Comparison of ENCODE assay signal across 1 cellular context in the genomic region with DNA sequence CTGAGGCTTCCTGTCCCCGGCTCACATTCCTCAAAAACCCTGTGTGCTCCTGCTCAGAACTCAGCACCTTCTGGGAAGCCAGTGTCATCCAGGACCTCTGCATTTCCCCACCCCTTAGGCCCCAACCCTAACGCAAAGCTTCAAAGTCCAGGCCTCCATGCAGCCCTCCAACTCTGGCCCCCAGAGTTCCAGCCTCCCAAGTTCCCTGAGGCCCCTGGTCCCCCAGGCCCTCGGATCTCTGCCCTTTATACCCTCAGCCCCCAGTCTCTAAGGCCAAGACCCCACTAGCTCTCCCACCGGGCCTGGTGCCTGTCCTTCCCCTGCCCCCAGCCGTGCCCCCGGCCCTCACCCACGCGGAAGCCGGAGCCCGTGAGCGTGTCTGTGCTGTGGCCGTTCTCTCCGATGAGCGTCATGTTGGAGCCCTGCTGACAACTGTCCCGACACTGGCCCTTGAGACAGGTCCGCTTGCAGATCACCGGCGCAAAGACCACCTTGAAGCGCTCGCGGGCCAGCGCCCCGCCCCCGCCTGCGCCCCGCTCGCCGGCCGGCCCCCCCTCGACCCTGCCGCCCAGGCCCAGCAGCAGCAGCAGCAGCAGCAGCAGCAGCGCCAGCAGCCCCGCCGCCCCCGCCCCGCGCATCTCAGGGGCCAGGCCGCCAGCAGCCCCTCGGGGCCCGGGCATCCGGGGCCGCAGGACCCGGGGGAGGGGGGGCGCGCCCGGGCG.
TF ChIP-seq lines count a peak whose summit lies in the region.

No MANE protein-coding gene starts in this region.

TF ChIP-seq in HepG2, 621 proteins besides CTCF, POLR2A, EP300 and RAD21 (continued from another document and continues in another):
- no peak for TF ChIP-seq ZBTB46 (CRISPR knock-in tag; IDR thresholded peaks at IDR 0.05; ENCODE audit: borderline replicate concordance)
- no peak for TF ChIP-seq ZNF576 (CRISPR knock-in tag; IDR thresholded peaks at IDR 0.05)
- no peak for TF ChIP-seq DR1 (CRISPR knock-in tag; IDR thresholded peaks at IDR 0.05)
- peak; percentile 49; the same call in 1 of the 2 replicates for TF ChIP-seq ZNF512B (CRISPR knock-in tag; IDR thresholded peaks at IDR 0.05; ENCODE audit: borderline replicate concordance)
- no peak for TF ChIP-seq ZNF780A (CRISPR knock-in tag; IDR thresholded peaks at IDR 0.05)
- TF ChIP-seq ZNF235 (CRISPR knock-in tag; IDR thresholded peaks at IDR 0.05; ENCODE audit: borderline replicate concordance) = no peak
- TF ChIP-seq GABPA (IDR thresholded peaks at IDR 0.05; ENCODE audit: low read depth, low read length) = no peak
- no peak for TF ChIP-seq GABPA (CRISPR knock-in tag; IDR thresholded peaks at IDR 0.05; ENCODE audit: low read depth)
- TF ChIP-seq AHR (CRISPR knock-in tag; IDR thresholded peaks at IDR 0.05) = peak; percentile 21; the same call in 1 of the 2 replicates
- 0 out of 2 replicates have a peak, but pooled peaks have one; percentile 39 for TF ChIP-seq ZNF430 (CRISPR knock-in tag; IDR thresholded peaks at IDR 0.05)
- no peak for TF ChIP-seq ZFP41 (CRISPR knock-in tag; IDR thresholded peaks at IDR 0.05; ENCODE audit: borderline replicate concordance)
- TF ChIP-seq ZNF205 (CRISPR knock-in tag; IDR thresholded peaks at IDR 0.05) = peak; percentile 53; the same call in 1 of the 2 replicates
- no peak for TF ChIP-seq NR2F1 (CRISPR knock-in tag; IDR thresholded peaks at IDR 0.05)
- TF ChIP-seq MXD4 (CRISPR knock-in tag; IDR thresholded peaks at IDR 0.05) = 0 out of 2 replicates have a peak, but pooled peaks have one; percentile 55
- TF ChIP-seq RFX3 (CRISPR knock-in tag; IDR thresholded peaks at IDR 0.05) = no peak
- no peak for TF ChIP-seq ZSCAN29 (CRISPR knock-in tag; conservative IDR thresholded peaks at IDR 0.05)
- TF ChIP-seq RAD51 (IDR thresholded peaks at IDR 0.05; ENCODE audit: borderline replicate concordance) = no peak
- peak; percentile 75 for TF ChIP-seq XRCC5 (optimal IDR thresholded peaks at IDR 0.05; ENCODE audit: low read length)
- no peak for TF ChIP-seq ZNF704 (CRISPR knock-in tag; IDR thresholded peaks at IDR 0.05; ENCODE audit: borderline replicate concordance)
- TF ChIP-seq ZNF784 (CRISPR knock-in tag; IDR thresholded peaks at IDR 0.05; ENCODE audit: borderline replicate concordance) = no peak
- TF ChIP-seq MBD4 (IDR thresholded peaks at IDR 0.05; ENCODE audit: borderline replicate concordance, low read length) = no peak
- TF ChIP-seq, protein P1, sequence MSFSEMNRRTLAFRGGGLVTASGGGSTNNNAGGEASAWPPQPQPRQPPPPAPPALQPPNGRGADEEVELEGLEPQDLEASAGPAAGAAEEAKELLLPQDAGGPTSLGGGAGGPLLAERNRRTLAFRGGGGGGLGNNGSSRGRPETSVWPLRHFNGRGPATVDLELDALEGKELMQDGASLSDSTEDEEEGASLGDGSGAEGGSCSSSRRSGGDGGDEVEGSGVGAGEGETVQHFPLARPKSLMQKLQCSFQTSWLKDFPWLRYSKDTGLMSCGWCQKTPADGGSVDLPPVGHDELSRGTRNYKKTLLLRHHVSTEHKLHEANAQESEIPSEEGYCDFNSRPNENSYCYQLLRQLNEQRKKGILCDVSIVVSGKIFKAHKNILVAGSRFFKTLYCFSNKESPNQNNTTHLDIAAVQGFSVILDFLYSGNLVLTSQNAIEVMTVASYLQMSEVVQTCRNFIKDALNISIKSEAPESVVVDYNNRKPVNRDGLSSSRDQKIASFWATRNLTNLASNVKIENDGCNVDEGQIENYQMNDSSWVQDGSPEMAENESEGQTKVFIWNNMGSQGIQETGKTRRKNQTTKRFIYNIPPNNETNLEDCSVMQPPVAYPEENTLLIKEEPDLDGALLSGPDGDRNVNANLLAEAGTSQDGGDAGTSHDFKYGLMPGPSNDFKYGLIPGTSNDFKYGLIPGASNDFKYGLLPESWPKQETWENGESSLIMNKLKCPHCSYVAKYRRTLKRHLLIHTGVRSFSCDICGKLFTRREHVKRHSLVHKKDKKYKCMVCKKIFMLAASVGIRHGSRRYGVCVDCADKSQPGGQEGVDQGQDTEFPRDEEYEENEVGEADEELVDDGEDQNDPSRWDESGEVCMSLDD (CRISPR knock-in tag; IDR thresholded peaks at IDR 0.05; ENCODE audit: borderline replicate concordance) = no peak
- TF ChIP-seq ZBTB1 (CRISPR knock-in tag; IDR thresholded peaks at IDR 0.05; ENCODE audit: borderline replicate concordance) = no peak
- TF ChIP-seq ZNF850 (CRISPR knock-in tag; conservative IDR thresholded peaks at IDR 0.05) = no peak
- TF ChIP-seq, protein P2, sequence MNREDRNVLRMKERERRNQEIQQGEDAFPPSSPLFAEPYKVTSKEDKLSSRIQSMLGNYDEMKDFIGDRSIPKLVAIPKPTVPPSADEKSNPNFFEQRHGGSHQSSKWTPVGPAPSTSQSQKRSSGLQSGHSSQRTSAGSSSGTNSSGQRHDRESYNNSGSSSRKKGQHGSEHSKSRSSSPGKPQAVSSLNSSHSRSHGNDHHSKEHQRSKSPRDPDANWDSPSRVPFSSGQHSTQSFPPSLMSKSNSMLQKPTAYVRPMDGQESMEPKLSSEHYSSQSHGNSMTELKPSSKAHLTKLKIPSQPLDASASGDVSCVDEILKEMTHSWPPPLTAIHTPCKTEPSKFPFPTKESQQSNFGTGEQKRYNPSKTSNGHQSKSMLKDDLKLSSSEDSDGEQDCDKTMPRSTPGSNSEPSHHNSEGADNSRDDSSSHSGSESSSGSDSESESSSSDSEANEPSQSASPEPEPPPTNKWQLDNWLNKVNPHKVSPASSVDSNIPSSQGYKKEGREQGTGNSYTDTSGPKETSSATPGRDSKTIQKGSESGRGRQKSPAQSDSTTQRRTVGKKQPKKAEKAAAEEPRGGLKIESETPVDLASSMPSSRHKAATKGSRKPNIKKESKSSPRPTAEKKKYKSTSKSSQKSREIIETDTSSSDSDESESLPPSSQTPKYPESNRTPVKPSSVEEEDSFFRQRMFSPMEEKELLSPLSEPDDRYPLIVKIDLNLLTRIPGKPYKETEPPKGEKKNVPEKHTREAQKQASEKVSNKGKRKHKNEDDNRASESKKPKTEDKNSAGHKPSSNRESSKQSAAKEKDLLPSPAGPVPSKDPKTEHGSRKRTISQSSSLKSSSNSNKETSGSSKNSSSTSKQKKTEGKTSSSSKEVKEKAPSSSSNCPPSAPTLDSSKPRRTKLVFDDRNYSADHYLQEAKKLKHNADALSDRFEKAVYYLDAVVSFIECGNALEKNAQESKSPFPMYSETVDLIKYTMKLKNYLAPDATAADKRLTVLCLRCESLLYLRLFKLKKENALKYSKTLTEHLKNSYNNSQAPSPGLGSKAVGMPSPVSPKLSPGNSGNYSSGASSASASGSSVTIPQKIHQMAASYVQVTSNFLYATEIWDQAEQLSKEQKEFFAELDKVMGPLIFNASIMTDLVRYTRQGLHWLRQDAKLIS (CRISPR knock-in tag; IDR thresholded peaks at IDR 0.05) = no peak
- no peak for TF ChIP-seq ZSCAN22 (CRISPR knock-in tag; IDR thresholded peaks at IDR 0.05)
- peak; percentile 64 for TF ChIP-seq GATAD2A (CRISPR knock-in tag; IDR thresholded peaks at IDR 0.05)
- no peak for TF ChIP-seq HCFC1 (IDR thresholded peaks at IDR 0.05; ENCODE audit: low read depth, low read length)
- TF ChIP-seq ZNF333 (CRISPR knock-in tag; IDR thresholded peaks at IDR 0.05; ENCODE audit: borderline replicate concordance) = no peak
- TF ChIP-seq ZNF549 (CRISPR knock-in tag; IDR thresholded peaks at IDR 0.05) = no peak
- peak; percentile 47 for TF ChIP-seq ERF (CRISPR knock-in tag; IDR thresholded peaks at IDR 0.05)
- TF ChIP-seq ZNF251 (CRISPR knock-in tag; IDR thresholded peaks at IDR 0.05) = no peak
- no peak for TF ChIP-seq ZNF777 (CRISPR knock-in tag; IDR thresholded peaks at IDR 0.05)
- no peak for TF ChIP-seq ETV5 (CRISPR knock-in tag; IDR thresholded peaks at IDR 0.05; ENCODE audit: borderline replicate concordance)
- no peak for TF ChIP-seq BATF2 (CRISPR knock-in tag; IDR thresholded peaks at IDR 0.05)
- TF ChIP-seq ARNT (IDR thresholded peaks at IDR 0.05) = no peak
- TF ChIP-seq, protein P3, sequence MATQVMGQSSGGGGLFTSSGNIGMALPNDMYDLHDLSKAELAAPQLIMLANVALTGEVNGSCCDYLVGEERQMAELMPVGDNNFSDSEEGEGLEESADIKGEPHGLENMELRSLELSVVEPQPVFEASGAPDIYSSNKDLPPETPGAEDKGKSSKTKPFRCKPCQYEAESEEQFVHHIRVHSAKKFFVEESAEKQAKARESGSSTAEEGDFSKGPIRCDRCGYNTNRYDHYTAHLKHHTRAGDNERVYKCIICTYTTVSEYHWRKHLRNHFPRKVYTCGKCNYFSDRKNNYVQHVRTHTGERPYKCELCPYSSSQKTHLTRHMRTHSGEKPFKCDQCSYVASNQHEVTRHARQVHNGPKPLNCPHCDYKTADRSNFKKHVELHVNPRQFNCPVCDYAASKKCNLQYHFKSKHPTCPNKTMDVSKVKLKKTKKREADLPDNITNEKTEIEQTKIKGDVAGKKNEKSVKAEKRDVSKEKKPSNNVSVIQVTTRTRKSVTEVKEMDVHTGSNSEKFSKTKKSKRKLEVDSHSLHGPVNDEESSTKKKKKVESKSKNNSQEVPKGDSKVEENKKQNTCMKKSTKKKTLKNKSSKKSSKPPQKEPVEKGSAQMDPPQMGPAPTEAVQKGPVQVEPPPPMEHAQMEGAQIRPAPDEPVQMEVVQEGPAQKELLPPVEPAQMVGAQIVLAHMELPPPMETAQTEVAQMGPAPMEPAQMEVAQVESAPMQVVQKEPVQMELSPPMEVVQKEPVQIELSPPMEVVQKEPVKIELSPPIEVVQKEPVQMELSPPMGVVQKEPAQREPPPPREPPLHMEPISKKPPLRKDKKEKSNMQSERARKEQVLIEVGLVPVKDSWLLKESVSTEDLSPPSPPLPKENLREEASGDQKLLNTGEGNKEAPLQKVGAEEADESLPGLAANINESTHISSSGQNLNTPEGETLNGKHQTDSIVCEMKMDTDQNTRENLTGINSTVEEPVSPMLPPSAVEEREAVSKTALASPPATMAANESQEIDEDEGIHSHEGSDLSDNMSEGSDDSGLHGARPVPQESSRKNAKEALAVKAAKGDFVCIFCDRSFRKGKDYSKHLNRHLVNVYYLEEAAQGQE (IDR thresholded peaks at IDR 0.05; ENCODE audit: borderline replicate concordance in 1 of 2, low read depth in 1 of 2, low read length in 2 of 2) = no peak
- TF ChIP-seq ZNF547 (CRISPR knock-in tag; IDR thresholded peaks at IDR 0.05) = peak; percentile 20; the same call in 1 of the 2 replicates
- TF ChIP-seq ATF7-NPFF (CRISPR knock-in tag; IDR thresholded peaks at IDR 0.05; ENCODE audit: low read depth) = no peak
- TF ChIP-seq ADNP (CRISPR knock-in tag; IDR thresholded peaks at IDR 0.05) = no peak
- peak; percentile 44; the same call in 1 of the 2 replicates for TF ChIP-seq THAP11 (CRISPR knock-in tag; IDR thresholded peaks at IDR 0.05)
- peak; percentile 84 for TF ChIP-seq ZFY (CRISPR knock-in tag; IDR thresholded peaks at IDR 0.05)
- no peak for TF ChIP-seq SRSF4 (IDR thresholded peaks at IDR 0.05; ENCODE audit: low read depth, low read length, poor library complexity, severe bottlenecking)
- TF ChIP-seq CHD2 (IDR thresholded peaks at IDR 0.05; ENCODE audit: low read depth, low read length) = no peak
- TF ChIP-seq KAT7 (CRISPR knock-in tag; IDR thresholded peaks at IDR 0.05; ENCODE audit: borderline replicate concordance) = no peak
- peak; percentile 51; the same call in 1 of the 2 replicates for TF ChIP-seq TAF1 (CRISPR knock-in tag; IDR thresholded peaks at IDR 0.05)
